Comparison of ENCODE assay signal across 1 cellular context in the genomic region with DNA sequence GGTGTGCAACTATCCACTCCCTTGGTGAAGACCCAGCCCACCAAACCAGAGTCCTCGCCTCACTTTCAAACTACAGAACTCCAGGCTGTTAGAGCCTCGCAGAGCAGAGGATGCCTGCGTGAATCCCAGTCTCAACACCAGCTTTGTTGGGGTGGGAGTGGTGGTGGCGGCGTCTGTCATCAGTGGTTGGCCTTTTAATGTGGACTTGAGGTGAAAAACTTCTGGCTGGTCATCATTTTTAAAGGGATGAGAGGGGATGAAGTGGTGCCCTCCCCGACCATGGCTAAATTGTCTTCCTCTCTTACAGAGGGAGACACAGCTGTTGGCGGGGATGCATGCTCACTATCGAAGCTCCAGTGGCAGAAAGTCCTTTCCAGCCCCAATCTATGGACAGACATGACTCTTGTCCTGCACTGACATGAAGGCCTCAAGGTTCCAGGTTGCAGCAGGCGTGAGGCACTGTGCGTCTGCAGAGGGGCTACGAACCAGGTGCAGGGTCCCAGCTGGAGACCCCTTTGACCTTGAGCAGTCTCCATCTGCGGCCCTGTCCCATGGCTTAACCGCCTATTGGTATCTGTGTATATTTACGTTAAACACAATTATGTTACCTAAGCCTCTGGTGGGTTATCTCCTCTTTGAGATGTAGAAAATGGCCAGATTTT.
TF ChIP-seq lines count a peak whose summit lies in the region.

No MANE protein-coding gene starts in this region.

TF ChIP-seq in K562, 482 proteins besides CTCF, POLR2A, EP300 and RAD21:
- TF ChIP-seq SIN3B (IDR thresholded peaks at IDR 0.05; ENCODE audit: low read depth): no peak
- no peak for TF ChIP-seq MGA (IDR thresholded peaks at IDR 0.05)
- TF ChIP-seq POLR2AphosphoS2 (IDR thresholded peaks at IDR 0.05; ENCODE audit: low read length): peak; percentile 53; the same call in 1 of the 2 replicates
- TF ChIP-seq ZNF830 (CRISPR knock-in tag; IDR thresholded peaks at IDR 0.05): no peak
- no peak for TF ChIP-seq CBX2 (IDR thresholded peaks at IDR 0.05; ENCODE audit: insufficient read depth, low read length, poor library complexity, severe bottlenecking)
- no peak for TF ChIP-seq ZNF589 (CRISPR knock-in tag; IDR thresholded peaks at IDR 0.05; ENCODE audit: low read depth)
- TF ChIP-seq, protein P1, sequence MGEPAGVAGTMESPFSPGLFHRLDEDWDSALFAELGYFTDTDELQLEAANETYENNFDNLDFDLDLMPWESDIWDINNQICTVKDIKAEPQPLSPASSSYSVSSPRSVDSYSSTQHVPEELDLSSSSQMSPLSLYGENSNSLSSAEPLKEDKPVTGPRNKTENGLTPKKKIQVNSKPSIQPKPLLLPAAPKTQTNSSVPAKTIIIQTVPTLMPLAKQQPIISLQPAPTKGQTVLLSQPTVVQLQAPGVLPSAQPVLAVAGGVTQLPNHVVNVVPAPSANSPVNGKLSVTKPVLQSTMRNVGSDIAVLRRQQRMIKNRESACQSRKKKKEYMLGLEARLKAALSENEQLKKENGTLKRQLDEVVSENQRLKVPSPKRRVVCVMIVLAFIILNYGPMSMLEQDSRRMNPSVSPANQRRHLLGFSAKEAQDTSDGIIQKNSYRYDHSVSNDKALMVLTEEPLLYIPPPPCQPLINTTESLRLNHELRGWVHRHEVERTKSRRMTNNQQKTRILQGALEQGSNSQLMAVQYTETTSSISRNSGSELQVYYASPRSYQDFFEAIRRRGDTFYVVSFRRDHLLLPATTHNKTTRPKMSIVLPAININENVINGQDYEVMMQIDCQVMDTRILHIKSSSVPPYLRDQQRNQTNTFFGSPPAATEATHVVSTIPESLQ (CRISPR knock-in tag; IDR thresholded peaks at IDR 0.05): no peak
- TF ChIP-seq SNAPC5 (CRISPR knock-in tag; IDR thresholded peaks at IDR 0.05): no peak
- TF ChIP-seq ZC3H8 (IDR thresholded peaks at IDR 0.05): no peak
- no peak for TF ChIP-seq ZNF551 (CRISPR knock-in tag; IDR thresholded peaks at IDR 0.05)
- no peak for TF ChIP-seq ZNF175 (CRISPR knock-in tag; IDR thresholded peaks at IDR 0.05; ENCODE audit: low read depth)
- TF ChIP-seq ELK1 (CRISPR knock-in tag; IDR thresholded peaks at IDR 0.05): no peak
- no peak for TF ChIP-seq STAG1 (CRISPR knock-in tag; IDR thresholded peaks at IDR 0.05; ENCODE audit: borderline replicate concordance)
- TF ChIP-seq, protein P2, sequence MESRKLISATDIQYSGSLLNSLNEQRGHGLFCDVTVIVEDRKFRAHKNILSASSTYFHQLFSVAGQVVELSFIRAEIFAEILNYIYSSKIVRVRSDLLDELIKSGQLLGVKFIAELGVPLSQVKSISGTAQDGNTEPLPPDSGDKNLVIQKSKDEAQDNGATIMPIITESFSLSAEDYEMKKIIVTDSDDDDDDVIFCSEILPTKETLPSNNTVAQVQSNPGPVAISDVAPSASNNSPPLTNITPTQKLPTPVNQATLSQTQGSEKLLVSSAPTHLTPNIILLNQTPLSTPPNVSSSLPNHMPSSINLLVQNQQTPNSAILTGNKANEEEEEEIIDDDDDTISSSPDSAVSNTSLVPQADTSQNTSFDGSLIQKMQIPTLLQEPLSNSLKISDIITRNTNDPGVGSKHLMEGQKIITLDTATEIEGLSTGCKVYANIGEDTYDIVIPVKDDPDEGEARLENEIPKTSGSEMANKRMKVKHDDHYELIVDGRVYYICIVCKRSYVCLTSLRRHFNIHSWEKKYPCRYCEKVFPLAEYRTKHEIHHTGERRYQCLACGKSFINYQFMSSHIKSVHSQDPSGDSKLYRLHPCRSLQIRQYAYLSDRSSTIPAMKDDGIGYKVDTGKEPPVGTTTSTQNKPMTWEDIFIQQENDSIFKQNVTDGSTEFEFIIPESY (CRISPR knock-in tag; IDR thresholded peaks at IDR 0.05): peak; percentile 82; the same call in 1 of the 2 replicates
- no peak for TF ChIP-seq EHMT2 (IDR thresholded peaks at IDR 0.05)
- 0 out of 2 replicates have a peak, but pooled peaks have one; percentile 32 for TF ChIP-seq SUPT5H (IDR thresholded peaks at IDR 0.05)
- no peak for TF ChIP-seq PHF8 (IDR thresholded peaks at IDR 0.05; ENCODE audit: borderline replicate concordance, low read length)
- peak; percentile 28 for TF ChIP-seq POLR2G (IDR thresholded peaks at IDR 0.05; ENCODE audit: low read depth, low read length)
- TF ChIP-seq BRF2 (IDR thresholded peaks at IDR 0.05; ENCODE audit: borderline replicate concordance, insufficient read depth, insufficient read length): no peak
- TF ChIP-seq, protein P3, sequence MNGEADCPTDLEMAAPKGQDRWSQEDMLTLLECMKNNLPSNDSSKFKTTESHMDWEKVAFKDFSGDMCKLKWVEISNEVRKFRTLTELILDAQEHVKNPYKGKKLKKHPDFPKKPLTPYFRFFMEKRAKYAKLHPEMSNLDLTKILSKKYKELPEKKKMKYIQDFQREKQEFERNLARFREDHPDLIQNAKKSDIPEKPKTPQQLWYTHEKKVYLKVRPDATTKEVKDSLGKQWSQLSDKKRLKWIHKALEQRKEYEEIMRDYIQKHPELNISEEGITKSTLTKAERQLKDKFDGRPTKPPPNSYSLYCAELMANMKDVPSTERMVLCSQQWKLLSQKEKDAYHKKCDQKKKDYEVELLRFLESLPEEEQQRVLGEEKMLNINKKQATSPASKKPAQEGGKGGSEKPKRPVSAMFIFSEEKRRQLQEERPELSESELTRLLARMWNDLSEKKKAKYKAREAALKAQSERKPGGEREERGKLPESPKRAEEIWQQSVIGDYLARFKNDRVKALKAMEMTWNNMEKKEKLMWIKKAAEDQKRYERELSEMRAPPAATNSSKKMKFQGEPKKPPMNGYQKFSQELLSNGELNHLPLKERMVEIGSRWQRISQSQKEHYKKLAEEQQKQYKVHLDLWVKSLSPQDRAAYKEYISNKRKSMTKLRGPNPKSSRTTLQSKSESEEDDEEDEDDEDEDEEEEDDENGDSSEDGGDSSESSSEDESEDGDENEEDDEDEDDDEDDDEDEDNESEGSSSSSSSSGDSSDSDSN (IDR thresholded peaks at IDR 0.05; ENCODE audit: borderline replicate concordance in 1 of 2, low read depth in 2 of 2, low read length in 2 of 2): no peak
- TF ChIP-seq, protein P4, sequence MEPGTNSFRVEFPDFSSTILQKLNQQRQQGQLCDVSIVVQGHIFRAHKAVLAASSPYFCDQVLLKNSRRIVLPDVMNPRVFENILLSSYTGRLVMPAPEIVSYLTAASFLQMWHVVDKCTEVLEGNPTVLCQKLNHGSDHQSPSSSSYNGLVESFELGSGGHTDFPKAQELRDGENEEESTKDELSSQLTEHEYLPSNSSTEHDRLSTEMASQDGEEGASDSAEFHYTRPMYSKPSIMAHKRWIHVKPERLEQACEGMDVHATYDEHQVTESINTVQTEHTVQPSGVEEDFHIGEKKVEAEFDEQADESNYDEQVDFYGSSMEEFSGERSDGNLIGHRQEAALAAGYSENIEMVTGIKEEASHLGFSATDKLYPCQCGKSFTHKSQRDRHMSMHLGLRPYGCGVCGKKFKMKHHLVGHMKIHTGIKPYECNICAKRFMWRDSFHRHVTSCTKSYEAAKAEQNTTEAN (CRISPR knock-in tag; IDR thresholded peaks at IDR 0.05): no peak
- TF ChIP-seq, protein P5, sequence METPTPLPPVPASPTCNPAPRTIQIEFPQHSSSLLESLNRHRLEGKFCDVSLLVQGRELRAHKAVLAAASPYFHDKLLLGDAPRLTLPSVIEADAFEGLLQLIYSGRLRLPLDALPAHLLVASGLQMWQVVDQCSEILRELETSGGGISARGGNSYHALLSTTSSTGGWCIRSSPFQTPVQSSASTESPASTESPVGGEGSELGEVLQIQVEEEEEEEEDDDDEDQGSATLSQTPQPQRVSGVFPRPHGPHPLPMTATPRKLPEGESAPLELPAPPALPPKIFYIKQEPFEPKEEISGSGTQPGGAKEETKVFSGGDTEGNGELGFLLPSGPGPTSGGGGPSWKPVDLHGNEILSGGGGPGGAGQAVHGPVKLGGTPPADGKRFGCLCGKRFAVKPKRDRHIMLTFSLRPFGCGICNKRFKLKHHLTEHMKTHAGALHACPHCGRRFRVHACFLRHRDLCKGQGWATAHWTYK (CRISPR knock-in tag; IDR thresholded peaks at IDR 0.05): no peak
- no peak for TF ChIP-seq CREB1 (IDR thresholded peaks at IDR 0.05)
- TF ChIP-seq CREB1 (CRISPR knock-in tag; IDR thresholded peaks at IDR 0.05): no peak
